In genomic region chr9:132099741-132100407, GRCh38 we compare ENCODE assay signal across 2 cellular contexts.
TF ChIP-seq lines count a peak whose summit lies in the region.

No MANE protein-coding gene starts in this region.

TF ChIP-seq in SK-N-SH, 30 proteins besides CTCF, POLR2A, EP300 and RAD21 (continued from another document):
- TF ChIP-seq, protein P1, sequence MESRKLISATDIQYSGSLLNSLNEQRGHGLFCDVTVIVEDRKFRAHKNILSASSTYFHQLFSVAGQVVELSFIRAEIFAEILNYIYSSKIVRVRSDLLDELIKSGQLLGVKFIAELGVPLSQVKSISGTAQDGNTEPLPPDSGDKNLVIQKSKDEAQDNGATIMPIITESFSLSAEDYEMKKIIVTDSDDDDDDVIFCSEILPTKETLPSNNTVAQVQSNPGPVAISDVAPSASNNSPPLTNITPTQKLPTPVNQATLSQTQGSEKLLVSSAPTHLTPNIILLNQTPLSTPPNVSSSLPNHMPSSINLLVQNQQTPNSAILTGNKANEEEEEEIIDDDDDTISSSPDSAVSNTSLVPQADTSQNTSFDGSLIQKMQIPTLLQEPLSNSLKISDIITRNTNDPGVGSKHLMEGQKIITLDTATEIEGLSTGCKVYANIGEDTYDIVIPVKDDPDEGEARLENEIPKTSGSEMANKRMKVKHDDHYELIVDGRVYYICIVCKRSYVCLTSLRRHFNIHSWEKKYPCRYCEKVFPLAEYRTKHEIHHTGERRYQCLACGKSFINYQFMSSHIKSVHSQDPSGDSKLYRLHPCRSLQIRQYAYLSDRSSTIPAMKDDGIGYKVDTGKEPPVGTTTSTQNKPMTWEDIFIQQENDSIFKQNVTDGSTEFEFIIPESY (IDR thresholded peaks at IDR 0.05; ENCODE audit: borderline replicate concordance, low read depth), result no peak
- TF ChIP-seq CHD2 (IDR thresholded peaks at IDR 0.05; ENCODE audit: low read length, partially characterized antibody) (no peak), TCF12 (IDR thresholded peaks at IDR 0.05) (no peak), NRF1 (IDR thresholded peaks at IDR 0.05; ENCODE audit: low read depth, low read length) (no peak), JUND (IDR thresholded peaks at IDR 0.05) (no peak), FOSL2 (IDR thresholded peaks at IDR 0.05; ENCODE audit: borderline replicate concordance, low read depth) (no peak), NFIC (IDR thresholded peaks at IDR 0.05; ENCODE audit: borderline replicate concordance) (no peak), ELF1 (IDR thresholded peaks at IDR 0.05) (no peak), TAF1 (IDR thresholded peaks at IDR 0.05; ENCODE audit: borderline replicate concordance, low read depth, low read length) (no peak), MEF2A (IDR thresholded peaks at IDR 0.05; ENCODE audit: borderline replicate concordance, low read depth) (no peak), GATA2 (CRISPR knock-in tag; IDR thresholded peaks at IDR 0.05) (no peak), YY1 (IDR thresholded peaks at IDR 0.05; ENCODE audit: low read depth) (no peak)
- TF ChIP-seq, protein P2, sequence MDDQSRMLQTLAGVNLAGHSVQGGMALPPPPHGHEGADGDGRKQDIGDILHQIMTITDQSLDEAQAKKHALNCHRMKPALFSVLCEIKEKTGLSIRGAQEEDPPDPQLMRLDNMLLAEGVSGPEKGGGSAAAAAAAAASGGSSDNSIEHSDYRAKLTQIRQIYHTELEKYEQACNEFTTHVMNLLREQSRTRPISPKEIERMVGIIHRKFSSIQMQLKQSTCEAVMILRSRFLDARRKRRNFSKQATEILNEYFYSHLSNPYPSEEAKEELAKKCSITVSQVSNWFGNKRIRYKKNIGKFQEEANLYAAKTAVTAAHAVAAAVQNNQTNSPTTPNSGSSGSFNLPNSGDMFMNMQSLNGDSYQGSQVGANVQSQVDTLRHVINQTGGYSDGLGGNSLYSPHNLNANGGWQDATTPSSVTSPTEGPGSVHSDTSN (IDR thresholded peaks at IDR 0.05), result no peak

TF ChIP-seq in SK-N-SH treated with all-trans-retinoic acid at 6 μM for 48 hours, 23 proteins besides CTCF, POLR2A, EP300 and RAD21 (continued from another document):
- TF ChIP-seq, protein P3, sequence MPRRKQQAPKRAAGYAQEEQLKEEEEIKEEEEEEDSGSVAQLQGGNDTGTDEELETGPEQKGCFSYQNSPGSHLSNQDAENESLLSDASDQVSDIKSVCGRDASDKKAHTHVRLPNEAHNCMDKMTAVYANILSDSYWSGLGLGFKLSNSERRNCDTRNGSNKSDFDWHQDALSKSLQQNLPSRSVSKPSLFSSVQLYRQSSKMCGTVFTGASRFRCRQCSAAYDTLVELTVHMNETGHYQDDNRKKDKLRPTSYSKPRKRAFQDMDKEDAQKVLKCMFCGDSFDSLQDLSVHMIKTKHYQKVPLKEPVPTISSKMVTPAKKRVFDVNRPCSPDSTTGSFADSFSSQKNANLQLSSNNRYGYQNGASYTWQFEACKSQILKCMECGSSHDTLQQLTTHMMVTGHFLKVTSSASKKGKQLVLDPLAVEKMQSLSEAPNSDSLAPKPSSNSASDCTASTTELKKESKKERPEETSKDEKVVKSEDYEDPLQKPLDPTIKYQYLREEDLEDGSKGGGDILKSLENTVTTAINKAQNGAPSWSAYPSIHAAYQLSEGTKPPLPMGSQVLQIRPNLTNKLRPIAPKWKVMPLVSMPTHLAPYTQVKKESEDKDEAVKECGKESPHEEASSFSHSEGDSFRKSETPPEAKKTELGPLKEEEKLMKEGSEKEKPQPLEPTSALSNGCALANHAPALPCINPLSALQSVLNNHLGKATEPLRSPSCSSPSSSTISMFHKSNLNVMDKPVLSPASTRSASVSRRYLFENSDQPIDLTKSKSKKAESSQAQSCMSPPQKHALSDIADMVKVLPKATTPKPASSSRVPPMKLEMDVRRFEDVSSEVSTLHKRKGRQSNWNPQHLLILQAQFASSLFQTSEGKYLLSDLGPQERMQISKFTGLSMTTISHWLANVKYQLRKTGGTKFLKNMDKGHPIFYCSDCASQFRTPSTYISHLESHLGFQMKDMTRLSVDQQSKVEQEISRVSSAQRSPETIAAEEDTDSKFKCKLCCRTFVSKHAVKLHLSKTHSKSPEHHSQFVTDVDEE (CRISPR knock-in tag; IDR thresholded peaks at IDR 0.05), result no peak
- TF ChIP-seq CREB5 (CRISPR knock-in tag; IDR thresholded peaks at IDR 0.05; ENCODE audit: low read depth) (no peak), ZNF70 (CRISPR knock-in tag; IDR thresholded peaks at IDR 0.05) (no peak), ISL1 (CRISPR knock-in tag; IDR thresholded peaks at IDR 0.05) (no peak), ZNF8 (CRISPR knock-in tag; IDR thresholded peaks at IDR 0.05) (no peak)
TF ChIP-seq in SK-N-SH treated with all-trans-retinoic acid at 6 μM for 48 hours: peak in this region for 0.
